Comparison of ENCODE assay signal across 7 cellular contexts in genomic region chr4:112604590-112604989, GRCh38. TPM values are rescaled to one million over a fixed set of nuclear protein-coding genes. Genes with fewer than 3 reads are reported as not detected.
DNase-seq lines count a peak whose midpoint lies in the region; ATAC-seq, FAIRE-seq and TF ChIP-seq lines count a peak whose summit lies in the region.

No MANE protein-coding gene starts in this region.

- BruUV-seq in HepG2 (replicated peaks; lab: Mats Ljungman, UMichigan): no TSS peak

- peak; percentile 33 for DNase-seq in ELF-1 (ENCODE audit: low read depth, low spot score)
- DNase-seq in LoVo (ENCODE audit: low spot score): peak; percentile 48
- DNase-seq in T-cell: peak in 24 of 34 experiments; percentile 1 to 44 (median 26)
- no peak for DNase-seq in coronary artery (ENCODE audit: low spot score)
- peak; percentile 39 for DNase-seq in HepG2 (ENCODE audit: low spot score)
- DNase-seq in thoracic aorta (ENCODE audit: low spot score): no peak

- ATAC-seq in GM21447 (IDR thresholded peaks at IDR 0.05; ENCODE audit: unreplicated experiment) (peak; percentile 70), T-cell (replicated peaks in 1 of 4) (peak in 3 of 4 experiments; percentile 58 to 62 (median 59)), HepG2 (peak; percentile 88), thoracic aorta (ENCODE audit: insufficient number of reproducible peaks, low FRiP score, low read depth) (peak; percentile 76)

- no peaks in the 10 kb centered on the region for H4K20me1 ChIP-seq in HepG2 (ENCODE audit: insufficient read depth, low read length)

- H3K27me3 Mint-ChIP-seq in T-cell: no peaks in the 10 kb centered on the region

- H2AFZ ChIP-seq in HepG2 (ENCODE audit: low read length): no peak overlapping the region

- H3K27ac Mint-ChIP-seq in T-cell: no peak overlapping the region

- no peaks in the 10 kb centered on the region for H3K4me1 Mint-ChIP-seq in T-cell

- H3K4me3 Mint-ChIP-seq in T-cell: no peak overlapping the region

- peak; percentile 39 for TF ChIP-seq CTCF in coronary artery (IDR thresholded peaks at IDR 0.05)
- TF ChIP-seq CTCF in HepG2 (CRISPR knock-in tag; IDR thresholded peaks at IDR 0.05): peak; percentile 60
- TF ChIP-seq CTCF in thoracic aorta (IDR thresholded peaks at IDR 0.05): peak; percentile 48

- TF ChIP-seq POLR2A in HepG2 (IDR thresholded peaks at IDR 0.05; ENCODE audit: insufficient read depth in 1 of 2, low read depth in 2 of 2, low read length in 2 of 2): no peak

- H3K4me1 ChIP-seq in HepG2 (ENCODE audit: insufficient read depth, low read length) (no peaks in the 10 kb centered on the region), thoracic aorta (ENCODE audit: control insufficient read depth in 1 of 2, low read depth in 2 of 2) (no peaks in the 10 kb centered on the region)

- peaks cover 5% of the 10 kb centered on the region for H3K36me3 Mint-ChIP-seq in T-cell

- H3K9me3 ChIP-seq in HepG2 (ENCODE audit: low read length) (no peaks in the 10 kb centered on the region), thoracic aorta (no peaks in the 10 kb centered on the region)

- no peak overlapping the region for H3K9ac ChIP-seq in HepG2 (ENCODE audit: insufficient read depth, low read depth, low read length)

- H3K9me3 Mint-ChIP-seq in T-cell: no peaks in the 10 kb centered on the region

- H3K4me3 ChIP-seq in coronary artery (no peak overlapping the region), HepG2 (replicated peaks in 1 of 3; ENCODE audit: insufficient read depth in 1 of 3, low read depth in 2 of 3, low read length in 3 of 3) (no peak overlapping the region), thoracic aorta (no peak overlapping the region)

- TF ChIP-seq EP300 in HepG2 (IDR thresholded peaks at IDR 0.05; ENCODE audit: low read depth in 2 of 2, low read length in 2 of 2): no peak
- no peak for TF ChIP-seq EP300 in HepG2 (CRISPR knock-in tag; IDR thresholded peaks at IDR 0.05; ENCODE audit: borderline replicate concordance)

- in situ Hi-C loops in HepG2 (cut with HindIII; ENCODE audit: extremely low pct_ligation_motif_present, low pct_unique_long_range_greater_than_20kb): loop anchor here (10.0 kb wide), 1 partner anchor 280 kb away; no protein-coding TSS in a partner anchor

- H3K36me3 ChIP-seq in HepG2 (replicated peaks in 1 of 2; ENCODE audit: control insufficient read depth in 1 of 2, insufficient read depth in 2 of 2, low read length in 2 of 2) (no peaks in the 10 kb centered on the region), thoracic aorta (no peaks in the 10 kb centered on the region)

- intact Hi-C loops in HepG2 (cut with micrococcal nuclease; ENCODE audit: unreplicated experiment): loop anchor here (1.0 to 10.0 kb wide), 4 partner anchors 82 to 510 kb away; no protein-coding TSS in a partner anchor

- POLR2A ChIA-PET in T-cell (lab: Charles Lee) (no interaction called here), HepG2 (lab: Yijun Ruan, JAX) (no interaction called here)

- FAIRE-seq in HepG2 (lab: Jason Lieb, UNC): no peak

- no peak; the same call in 1 of the 2 replicates for TF ChIP-seq RAD21 in HepG2 (CRISPR knock-in tag; IDR thresholded peaks at IDR 0.05)

- H3K27ac ChIP-seq in coronary artery (no peak overlapping the region), HepG2 (ENCODE audit: extremely low read length, insufficient read depth, low read length) (no peak overlapping the region), thoracic aorta (no peak overlapping the region)

- H3K79me2 ChIP-seq in HepG2 (ENCODE audit: insufficient read depth, low read length): no peaks in the 10 kb centered on the region

- no peaks in the 10 kb centered on the region for H3K27me3 ChIP-seq in HepG2 (ENCODE audit: control insufficient read depth in 1 of 2, insufficient read depth in 2 of 2, low read length in 2 of 2)
- no peaks in the 10 kb centered on the region for H3K27me3 ChIP-seq in thoracic aorta (replicated peaks; ENCODE audit: insufficient read depth)

- CTCF ChIA-PET in T-cell (lab: Charles Lee): interaction anchor here (0.5 to 2.4 kb wide), 10 partner anchors 16 to 506 kb away, joined by 3 to 16 read pairs (median 4); no protein-coding TSS in a partner anchor
- CTCF ChIA-PET in HepG2 (lab: Yijun Ruan, JAX; ENCODE audit: low intra/inter-chr PET ratio, low total read pairs): interaction anchor here (1.5 to 1.6 kb wide), 2 partner anchors 277 to 283 kb away, joined by 7 to 10 read pairs; no protein-coding TSS in a partner anchor

- H3K4me2 ChIP-seq in HepG2 (ENCODE audit: low read depth, low read length): no peak overlapping the region

TF ChIP-seq in HepG2, 621 proteins besides CTCF, POLR2A, EP300 and RAD21:
- no peak for TF ChIP-seq NFIC (IDR thresholded peaks at IDR 0.05; ENCODE audit: low read length)
- no peak for TF ChIP-seq NR3C1 (CRISPR knock-in tag; IDR thresholded peaks at IDR 0.05)
- peak; percentile 64 for TF ChIP-seq STAG1 (CRISPR knock-in tag; IDR thresholded peaks at IDR 0.05)
- peak; percentile 35; the same call in 1 of the 2 replicates for TF ChIP-seq SMC3 (IDR thresholded peaks at IDR 0.05; ENCODE audit: low read length)

RNA-seq across cellular contexts. Expression of gene ZGRF1, which starts 32.1 kb away (rescaled TPM):
- total RNA-seq in T-cell: 10 to 100 TPM in 2 of 5 donors, 1 to 10 TPM in 3; 7.0 to 11.1 (median 7.9) TPM
- 14.0 and 15.9 TPM in 2 replicates for total RNA-seq in HepG2 (2016; rRNA removed; fragmentation: Illumina TruSeq; extraction: Trizol)
- 8.8 and 10.4 TPM in 2 replicates for total RNA-seq in HepG2 (2016; cell fraction: cytosol; rRNA removed; fragmentation: Illumina TruSeq; extraction: Trizol; ENCODE audit: low read depth)
- total RNA-seq in HepG2 (2016; cell fraction: insoluble cytoplasmic fraction; rRNA removed; fragmentation: Illumina TruSeq; extraction: Trizol): 14.3 and 14.4 TPM in 2 replicates
- 6.6 and 8.6 TPM in 2 replicates for total RNA-seq in HepG2 (2016; cell fraction: membrane; rRNA removed; fragmentation: Illumina TruSeq; extraction: Trizol)
- total RNA-seq in HepG2 (2016; cell fraction: nucleus; rRNA removed; fragmentation: Illumina TruSeq; extraction: Trizol): 35.5 and 36.5 TPM in 2 replicates
- 5.6 and 8.6 TPM in 2 replicates for polyA plus RNA-seq in HepG2 (2011; rRNA removed)
- polyA plus RNA-seq in HepG2 (2011; cell fraction: cytosol; rRNA removed): 1.1 and 1.4 TPM in 2 replicates
- 12.0 and 12.2 TPM in 2 replicates for polyA plus RNA-seq in HepG2 (2011; cell fraction: nucleus; rRNA removed)
- polyA plus RNA-seq in HepG2 (2012): 3.5 and 4.7 TPM in 2 replicates
- polyA plus RNA-seq in HepG2 (2016; cell fraction: cytosol; fragmentation: Illumina TruSeq; extraction: Trizol; ENCODE audit: low read depth): 0.24 and 0.28 TPM in 2 replicates
- polyA plus RNA-seq in HepG2 (2016; cell fraction: insoluble cytoplasmic fraction; fragmentation: Illumina TruSeq; extraction: Trizol; ENCODE audit: low read depth): 5.9 and 6.6 TPM in 2 replicates
- 0.56 and 0.65 TPM in 2 replicates for polyA plus RNA-seq in HepG2 (2016; cell fraction: membrane; fragmentation: Illumina TruSeq; extraction: Trizol; ENCODE audit: low read depth)
- 33.8 and 37.5 TPM in 2 replicates for polyA plus RNA-seq in HepG2 (2016; cell fraction: nucleus; fragmentation: Illumina TruSeq; extraction: Trizol; ENCODE audit: insufficient read depth, low read depth)
- 1.4 and 3.9 TPM in 2 replicates for polyA minus RNA-seq in HepG2 (2011; rRNA and poly(A)+ RNA removed; ENCODE audit: low replicate concordance)
- polyA minus RNA-seq in HepG2 (2011; cell fraction: cytosol; rRNA and poly(A)+ RNA removed): 2.6 and 3.3 TPM in 2 replicates
- 30.2 and 33.6 TPM in 2 replicates for polyA minus RNA-seq in HepG2 (2011; cell fraction: nucleus; rRNA and poly(A)+ RNA removed)
- 1 to 10 TPM; 4.3 to 9.9 TPM for total RNA-seq in thoracic aorta

RNA-seq across cellular contexts. Expression of gene LARP7, which starts 32.4 kb away (rescaled TPM):
- total RNA-seq in T-cell (10 to 100 TPM; 30.6 to 50.1 (median 37.4) TPM), HepG2 (2016; rRNA removed; fragmentation: Illumina TruSeq; extraction: Trizol) (37.1 and 49.6 TPM in 2 replicates), thoracic aorta (10 to 100 TPM; 54.2 to 57.6 TPM)
- 3.9 and 6.1 TPM in 2 replicates for total RNA-seq in HepG2 (2016; cell fraction: cytosol; rRNA removed; fragmentation: Illumina TruSeq; extraction: Trizol; ENCODE audit: low read depth)
- 35.3 and 53.0 TPM in 2 replicates for total RNA-seq in HepG2 (2016; cell fraction: insoluble cytoplasmic fraction; rRNA removed; fragmentation: Illumina TruSeq; extraction: Trizol)
- total RNA-seq in HepG2 (2016; cell fraction: membrane; rRNA removed; fragmentation: Illumina TruSeq; extraction: Trizol): 11.4 and 13.1 TPM in 2 replicates
- 32.4 and 39.1 TPM in 2 replicates for total RNA-seq in HepG2 (2016; cell fraction: nucleus; rRNA removed; fragmentation: Illumina TruSeq; extraction: Trizol)
- 8.3 and 9.7 TPM in 2 replicates for polyA plus RNA-seq in HepG2 (2011; rRNA removed)
- 2.7 and 4.9 TPM in 2 replicates for polyA plus RNA-seq in HepG2 (2011; cell fraction: cytosol; rRNA removed)
- polyA plus RNA-seq in HepG2 (2011; cell fraction: nucleus; rRNA removed): 5.9 and 7.9 TPM in 2 replicates
- polyA plus RNA-seq in HepG2 (2012): 21.4 and 27.3 TPM in 2 replicates
- polyA plus RNA-seq in HepG2 (2016; cell fraction: cytosol; fragmentation: Illumina TruSeq; extraction: Trizol; ENCODE audit: low read depth): 3.7 and 4.1 TPM in 2 replicates
- polyA plus RNA-seq in HepG2 (2016; cell fraction: insoluble cytoplasmic fraction; fragmentation: Illumina TruSeq; extraction: Trizol; ENCODE audit: low read depth): 57.8 and 59.1 TPM in 2 replicates
- 8.7 and 8.8 TPM in 2 replicates for polyA plus RNA-seq in HepG2 (2016; cell fraction: membrane; fragmentation: Illumina TruSeq; extraction: Trizol; ENCODE audit: low read depth)
- 57.7 and 59.2 TPM in 2 replicates for polyA plus RNA-seq in HepG2 (2016; cell fraction: nucleus; fragmentation: Illumina TruSeq; extraction: Trizol; ENCODE audit: insufficient read depth, low read depth)
- 0.42 and 0.72 TPM in 2 replicates for polyA minus RNA-seq in HepG2 (2011; rRNA and poly(A)+ RNA removed; ENCODE audit: low replicate concordance)
- 6.1 and 6.3 TPM in 2 replicates for polyA minus RNA-seq in HepG2 (2011; cell fraction: cytosol; rRNA and poly(A)+ RNA removed)
- 26.4 and 31.5 TPM in 2 replicates for polyA minus RNA-seq in HepG2 (2011; cell fraction: nucleus; rRNA and poly(A)+ RNA removed)

Comparison
In these comparisons a context has a peak if more than half of its experiments do, and no peak if none do; other contexts are left out.
1. DNase-seq: peak in ELF-1 (single experiment), LoVo (single experiment), T-cell (24 of 34) and HepG2 (single experiment); none in coronary artery (single experiment) and thoracic aorta (single experiment).
2. Peak in every context shown above with its lines, with median percentiles within 50 percentile points of each other: ATAC-seq and CTCF ChIP-seq.